Comparison of ENCODE assay signal across 22 cellular contexts in the genomic region with DNA sequence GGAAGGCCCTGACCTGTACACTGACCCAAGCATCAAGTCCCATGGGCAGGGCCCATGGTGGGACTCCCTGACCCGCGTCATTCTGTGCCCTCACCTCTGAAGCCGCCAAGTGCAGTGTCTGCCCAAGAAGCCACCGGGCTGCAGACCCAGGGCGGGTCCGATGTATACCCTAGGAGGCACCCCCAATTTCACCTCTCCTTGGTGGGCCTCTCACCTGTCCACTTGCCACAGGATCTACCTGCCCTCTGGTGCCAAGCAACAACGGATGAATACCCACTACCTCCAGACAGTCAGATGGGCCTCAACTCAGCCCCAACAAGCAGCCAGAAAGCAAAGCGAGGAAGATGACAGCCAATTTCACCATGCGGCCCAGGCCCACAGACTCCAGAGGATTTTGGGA.
"Had no signal": no experiment of that assay in that cellular context is flagged by ENCODE, and none has a peak within 500 bp of the region (broad histone marks: within the 10 kb centered on the region; RNA-seq: fewer than 3 reads in every experiment).

No MANE protein-coding gene starts in this region.

- H3K4me3 ChIP-seq: coronary artery, mucosa of descending colon, right atrium auricular region, thyroid gland had no signal

- DNase-seq: activated CD4-positive, alpha-beta memory T cell treated with anti-CD3 and anti-CD28 coated beads for 36 hours; activated CD4-positive, alpha-beta T cell treated with anti-CD3 and anti-CD28 coated beads for 4 hours; activated naive CD4-positive, alpha-beta T cell treated with anti-CD3 and anti-CD28 coated beads for 36 hours; activated T-cell treated with anti-CD3 and anti-CD28 coated beads, Interleukin-2, amount 50 U/mL, for 1 hour; anterior cingulate cortex; brain microvascular endothelial cell; foreskin keratinocyte; hypothalamus; left ventricle myocardium superior; naive B cell; occipital lobe; stimulated activated CD4-positive, alpha-beta T cell treated with anti-CD3 and anti-CD28 coated beads, Interleukin-2, amount 100 ng/mL, for 24 hours; stimulated activated naive CD4-positive, alpha-beta T cell treated with Interleukin-2 at 50 U/mL for 16 hours; T-helper 2 cell; thyroid gland had no signal

- H3K36me3 Mint-ChIP-seq: activated CD4-positive, alpha-beta memory T cell treated with anti-CD3 and anti-CD28 coated beads for 36 hours had no signal

- H3K27me3 ChIP-seq: brain microvascular endothelial cell, foreskin keratinocyte, right atrium auricular region, thyroid gland had no signal

- H3K27me3 Mint-ChIP-seq: central memory CD8-positive, alpha-beta T cell; progenitor cell of endocrine pancreas had no signal

- H3K4me3 Mint-ChIP-seq: activated CD4-positive, alpha-beta memory T cell treated with anti-CD3 and anti-CD28 coated beads for 36 hours; activated naive CD4-positive, alpha-beta T cell treated with anti-CD3 and anti-CD28 coated beads for 36 hours; central memory CD8-positive, alpha-beta T cell; naive B cell had no signal

- H3K27ac ChIP-seq: brain microvascular endothelial cell, coronary artery, foreskin keratinocyte had no signal

- H3K9me3 ChIP-seq: mucosa of descending colon, right atrium auricular region, thyroid gland had no signal

- FAIRE-seq: keratinocyte had no signal

- H3K36me3 ChIP-seq: thyroid gland had no signal

- H3K27ac Mint-ChIP-seq: activated CD4-positive, alpha-beta memory T cell treated with anti-CD3 and anti-CD28 coated beads for 36 hours; activated naive CD4-positive, alpha-beta T cell treated with anti-CD3 and anti-CD28 coated beads for 36 hours; activated T-helper 2 cell treated with anti-CD3 and anti-CD28 coated beads, Interferon-gamma antibody, Interleukin-2, Interleukin-4, amounts not matched to agents 10 μg/mL and 5 μg/mL and 100 μg/mL, durations not matched to agents 14 hours and 24 hours and 36 hours; naive B cell had no signal

- H3K9me3 Mint-ChIP-seq: activated CD4-positive, alpha-beta memory T cell treated with anti-CD3 and anti-CD28 coated beads for 36 hours; activated naive CD4-positive, alpha-beta T cell treated with anti-CD3 and anti-CD28 coated beads for 36 hours; activated T-helper 2 cell treated with anti-CD3 and anti-CD28 coated beads, Interferon-gamma antibody, Interleukin-2, Interleukin-4, amounts not matched to agents 10 μg/mL and 5 μg/mL and 100 μg/mL, durations not matched to agents 14 hours and 24 hours and 36 hours; central memory CD8-positive, alpha-beta T cell had no signal

- ATAC-seq: foreskin keratinocyte, left ventricle myocardium superior had no signal
